14 cellular contexts compared by ENCODE assay signal in the genomic region with DNA sequence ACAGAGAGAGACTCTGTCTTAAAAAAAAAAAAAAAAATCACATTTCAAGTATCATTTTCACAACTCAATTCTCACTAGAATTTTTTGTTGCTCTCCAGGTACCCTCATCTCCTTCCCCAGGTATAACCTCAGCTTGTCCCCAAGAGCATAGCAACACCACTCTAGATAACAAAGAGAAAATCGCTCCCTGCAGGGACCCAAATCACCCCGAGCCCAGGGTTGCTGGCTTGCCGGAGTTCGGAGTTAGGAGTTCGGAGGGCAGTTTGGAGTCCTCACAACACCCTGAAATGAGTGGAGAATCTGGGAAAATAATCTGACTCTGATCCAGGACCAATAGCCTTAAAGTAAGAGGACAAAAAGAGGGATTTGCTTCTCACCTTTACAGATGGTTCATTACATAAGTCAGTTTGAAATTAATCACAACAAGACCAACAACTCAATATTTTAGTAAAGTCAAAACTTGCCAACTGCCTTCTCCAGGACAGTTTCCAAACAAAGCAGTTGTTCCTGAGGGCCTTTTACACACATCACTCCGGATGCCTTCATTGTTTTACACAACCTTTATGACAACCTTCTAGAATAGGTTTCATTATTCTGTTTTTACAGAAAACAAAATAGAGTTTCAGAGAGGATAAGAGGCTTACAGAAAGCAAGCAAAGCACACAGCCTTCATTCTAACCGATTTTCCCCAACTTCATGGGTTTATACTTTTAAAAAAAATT. TPM values are rescaled to one million over a fixed set of nuclear protein-coding genes. Genes with fewer than 3 reads are reported as not detected.
DNase-seq lines count a peak whose midpoint lies in the region; ATAC-seq and TF ChIP-seq lines count a peak whose summit lies in the region.
"Had no signal": no experiment of that assay in that cellular context is flagged by ENCODE, and none has a peak within 500 bp of the region (broad histone marks: within the 10 kb centered on the region; RNA-seq: fewer than 3 reads in every experiment).

No MANE protein-coding gene starts in this region.

- intact Hi-C loops in PC-9 (cut with micrococcal nuclease; ENCODE audit: unreplicated experiment), result loop anchor here (5.0 kb wide), 1 partner anchor 425 kb away; no protein-coding TSS in a partner anchor

- no peaks in the 10 kb centered on the region for H3K36me3 Mint-ChIP-seq in WTC11

- no peaks in the 10 kb centered on the region for H3K79me2 ChIP-seq in PC-9 (ENCODE audit: low read depth)

- no peaks in the 10 kb centered on the region for H3K36me3 ChIP-seq in iPS-20b (ENCODE audit: insufficient read depth, low read depth, low read length)
- H3K36me3 ChIP-seq in subcutaneous abdominal adipose tissue (ENCODE audit: control insufficient read depth in 5 of 5, insufficient read depth in 5 of 5, low read length in 5 of 5), result peaks cover 0 to 14% (median 4%) of the 10 kb centered on the region in 5 donors
- H3K36me3 ChIP-seq in PC-9 (ENCODE audit: low read depth), result no peaks in the 10 kb centered on the region

- DNase-seq in WTC11 (ENCODE audit: low spot score) (no peak), dermis blood vessel endothelial cell (peak; percentile 44), PC-9 (no peak)
- DNase-seq in activated CD8-positive, alpha-beta memory T cell treated with anti-CD3 and anti-CD28 coated beads, Interleukin-2, amount 50 U/mL, for 4 hours, result no peak
- DNase-seq: AML-193; Caco-2; CD4-positive, alpha-beta T cell; HCEC 1CT; IMR-90 had no signal

- H3K27ac Mint-ChIP-seq in WTC11, result no peak overlapping the region
- H3K27ac Mint-ChIP-seq: CD4-positive, alpha-beta T cell had no signal

- CTCF ChIA-PET in WTC11 (lab: Charles Lee) (interaction anchor here (1.5 kb wide), 1 partner anchor 426 kb away, joined by 7 read pairs; no protein-coding TSS in a partner anchor), PC-9 (lab: Charles Lee) (no interaction called here)

- H3K9me2 ChIP-seq in PC-9 (ENCODE audit: insufficient read depth), result no peaks in the 10 kb centered on the region

- H3K4me1 Mint-ChIP-seq in WTC11, result peaks cover 46% of the 10 kb centered on the region

- no peak overlapping the region for H3K4me3 Mint-ChIP-seq in WTC11
- H3K4me3 Mint-ChIP-seq: CD4-positive, alpha-beta T cell had no signal

- H3K9me3 ChIP-seq in iPS-20b (ENCODE audit: insufficient read depth, low read depth, low read length) (no peaks in the 10 kb centered on the region), subcutaneous abdominal adipose tissue (ENCODE audit: control insufficient read depth in 5 of 5, low read length in 5 of 5) (no peaks in the 10 kb centered on the region), PC-9 (ENCODE audit: insufficient read depth, low read depth) (no peaks in the 10 kb centered on the region)
- H3K9me3 ChIP-seq: Caco-2 had no signal

- no peak overlapping the region for H3K4me2 ChIP-seq in PC-9

- TF ChIP-seq CTCF in WTC11 (IDR thresholded peaks at IDR 0.05) (no peak), PC-9 (conservative IDR thresholded peaks at IDR 0.05) (no peak)

- BruUV-seq in PC-9 (replicated peaks; lab: Mats Ljungman, UMichigan), result no TSS peak

- H3K9ac ChIP-seq in iPS-20b (ENCODE audit: low read depth, low read length) (0 out of 2 replicates have a peak overlapping the region, but pooled peaks have one; percentile 5), subcutaneous abdominal adipose tissue (ENCODE audit: low read length in 5 of 5) (peak overlapping the region in 2 of 5 donors; percentile 8 to 31)

- H4K20me1 ChIP-seq in PC-9 (ENCODE audit: insufficient read depth), result no peaks in the 10 kb centered on the region

- POLR2A ChIA-PET in WTC11 (lab: Charles Lee), result no interaction called here
- POLR2A ChIA-PET in PC-9 (lab: Charles Lee; ENCODE audit: unreplicated experiment), result no interaction called here

- ATAC-seq in WTC11 (peak; percentile 68), HG02973 (IDR thresholded peaks at IDR 0.05; ENCODE audit: unreplicated experiment) (no peak)

- H3K4me3 ChIP-seq in iPS-20b (ENCODE audit: low read length) (no peak overlapping the region; the same call in 1 of the 2 replicates), subcutaneous abdominal adipose tissue (ENCODE audit: low read depth in 1 of 5, low read length in 5 of 5) (peak overlapping the region in 1 of 5 donors; percentile 14), PC-9 (no peak overlapping the region)

- H3K4me1 ChIP-seq in iPS-20b (ENCODE audit: insufficient read depth, low read length) (peaks cover 20% of the 10 kb centered on the region), subcutaneous abdominal adipose tissue (ENCODE audit: control insufficient read depth in 5 of 5, insufficient read depth in 5 of 5, low read length in 5 of 5) (peaks cover 0 to 17% (median 2%) of the 10 kb centered on the region in 5 donors), PC-9 (replicated peaks; ENCODE audit: insufficient read depth) (no peaks in the 10 kb centered on the region)
- H3K4me1 ChIP-seq: Caco-2 had no signal

- no peaks in the 10 kb centered on the region for H3F3A ChIP-seq in PC-9 (ENCODE audit: insufficient read depth, low read depth)

- no peaks in the 10 kb centered on the region for H3K9me3 Mint-ChIP-seq in WTC11
- H3K9me3 Mint-ChIP-seq: CD4-positive, alpha-beta T cell had no signal

- H3K27me3 ChIP-seq in iPS-20b (ENCODE audit: insufficient read depth, low read length), result no peaks in the 10 kb centered on the region
- no peaks in the 10 kb centered on the region for H3K27me3 ChIP-seq in subcutaneous abdominal adipose tissue (ENCODE audit: control insufficient read depth in 5 of 5, insufficient read depth in 4 of 5, low read length in 5 of 5)
- no peaks in the 10 kb centered on the region for H3K27me3 ChIP-seq in PC-9 (ENCODE audit: insufficient read depth, low read depth)

- no peaks in the 10 kb centered on the region for H3K27me3 Mint-ChIP-seq in WTC11 (ENCODE audit: low read depth)
- H3K27me3 Mint-ChIP-seq: CD4-positive, alpha-beta T cell had no signal

- H2AFZ ChIP-seq in PC-9, result no peak overlapping the region

- H3K27ac ChIP-seq in iPS-20b (ENCODE audit: low read length), result no peak overlapping the region
- H3K27ac ChIP-seq in subcutaneous abdominal adipose tissue (ENCODE audit: low read depth, low read length), result peak overlapping the region; percentile 73
- no peak overlapping the region for H3K27ac ChIP-seq in PC-9
- H3K27ac ChIP-seq: C4-2B, GM23248 had no signal

TF ChIP-seq in WTC11, 78 proteins besides CTCF, POLR2A, EP300 and RAD21 (continues in another document):
- TF ChIP-seq, protein P1, sequence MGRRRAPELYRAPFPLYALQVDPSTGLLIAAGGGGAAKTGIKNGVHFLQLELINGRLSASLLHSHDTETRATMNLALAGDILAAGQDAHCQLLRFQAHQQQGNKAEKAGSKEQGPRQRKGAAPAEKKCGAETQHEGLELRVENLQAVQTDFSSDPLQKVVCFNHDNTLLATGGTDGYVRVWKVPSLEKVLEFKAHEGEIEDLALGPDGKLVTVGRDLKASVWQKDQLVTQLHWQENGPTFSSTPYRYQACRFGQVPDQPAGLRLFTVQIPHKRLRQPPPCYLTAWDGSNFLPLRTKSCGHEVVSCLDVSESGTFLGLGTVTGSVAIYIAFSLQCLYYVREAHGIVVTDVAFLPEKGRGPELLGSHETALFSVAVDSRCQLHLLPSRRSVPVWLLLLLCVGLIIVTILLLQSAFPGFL (CRISPR knock-in tag; IDR thresholded peaks at IDR 0.05; ENCODE audit: borderline replicate concordance), result no peak
- TF ChIP-seq NFE2L1 (CRISPR knock-in tag; IDR thresholded peaks at IDR 0.05) (no peak), ZNF317 (CRISPR knock-in tag; IDR thresholded peaks at IDR 0.05; ENCODE audit: borderline replicate concordance, low read depth) (no peak), ZNF423 (CRISPR knock-in tag; IDR thresholded peaks at IDR 0.05) (no peak), ZNF121 (CRISPR knock-in tag; IDR thresholded peaks at IDR 0.05) (no peak)
- TF ChIP-seq, protein P2, sequence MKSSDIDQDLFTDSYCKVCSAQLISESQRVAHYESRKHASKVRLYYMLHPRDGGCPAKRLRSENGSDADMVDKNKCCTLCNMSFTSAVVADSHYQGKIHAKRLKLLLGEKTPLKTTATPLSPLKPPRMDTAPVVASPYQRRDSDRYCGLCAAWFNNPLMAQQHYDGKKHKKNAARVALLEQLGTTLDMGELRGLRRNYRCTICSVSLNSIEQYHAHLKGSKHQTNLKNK (CRISPR knock-in tag; IDR thresholded peaks at IDR 0.05), result no peak
- TF ChIP-seq, protein P3, sequence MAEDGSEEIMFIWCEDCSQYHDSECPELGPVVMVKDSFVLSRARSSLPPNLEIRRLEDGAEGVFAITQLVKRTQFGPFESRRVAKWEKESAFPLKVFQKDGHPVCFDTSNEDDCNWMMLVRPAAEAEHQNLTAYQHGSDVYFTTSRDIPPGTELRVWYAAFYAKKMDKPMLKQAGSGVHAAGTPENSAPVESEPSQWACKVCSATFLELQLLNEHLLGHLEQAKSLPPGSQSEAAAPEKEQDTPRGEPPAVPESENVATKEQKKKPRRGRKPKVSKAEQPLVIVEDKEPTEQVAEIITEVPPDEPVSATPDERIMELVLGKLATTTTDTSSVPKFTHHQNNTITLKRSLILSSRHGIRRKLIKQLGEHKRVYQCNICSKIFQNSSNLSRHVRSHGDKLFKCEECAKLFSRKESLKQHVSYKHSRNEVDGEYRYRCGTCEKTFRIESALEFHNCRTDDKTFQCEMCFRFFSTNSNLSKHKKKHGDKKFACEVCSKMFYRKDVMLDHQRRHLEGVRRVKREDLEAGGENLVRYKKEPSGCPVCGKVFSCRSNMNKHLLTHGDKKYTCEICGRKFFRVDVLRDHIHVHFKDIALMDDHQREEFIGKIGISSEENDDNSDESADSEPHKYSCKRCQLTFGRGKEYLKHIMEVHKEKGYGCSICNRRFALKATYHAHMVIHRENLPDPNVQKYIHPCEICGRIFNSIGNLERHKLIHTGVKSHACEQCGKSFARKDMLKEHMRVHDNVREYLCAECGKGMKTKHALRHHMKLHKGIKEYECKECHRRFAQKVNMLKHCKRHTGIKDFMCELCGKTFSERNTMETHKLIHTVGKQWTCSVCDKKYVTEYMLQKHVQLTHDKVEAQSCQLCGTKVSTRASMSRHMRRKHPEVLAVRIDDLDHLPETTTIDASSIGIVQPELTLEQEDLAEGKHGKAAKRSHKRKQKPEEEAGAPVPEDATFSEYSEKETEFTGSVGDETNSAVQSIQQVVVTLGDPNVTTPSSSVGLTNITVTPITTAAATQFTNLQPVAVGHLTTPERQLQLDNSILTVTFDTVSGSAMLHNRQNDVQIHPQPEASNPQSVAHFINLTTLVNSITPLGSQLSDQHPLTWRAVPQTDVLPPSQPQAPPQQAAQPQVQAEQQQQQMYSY (CRISPR knock-in tag; IDR thresholded peaks at IDR 0.05), result no peak
- TF ChIP-seq, protein P4, sequence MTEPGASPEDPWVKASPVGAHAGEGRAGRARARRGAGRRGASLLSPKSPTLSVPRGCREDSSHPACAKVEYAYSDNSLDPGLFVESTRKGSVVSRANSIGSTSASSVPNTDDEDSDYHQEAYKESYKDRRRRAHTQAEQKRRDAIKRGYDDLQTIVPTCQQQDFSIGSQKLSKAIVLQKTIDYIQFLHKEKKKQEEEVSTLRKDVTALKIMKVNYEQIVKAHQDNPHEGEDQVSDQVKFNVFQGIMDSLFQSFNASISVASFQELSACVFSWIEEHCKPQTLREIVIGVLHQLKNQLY (CRISPR knock-in tag; IDR thresholded peaks at IDR 0.05), result no peak

RNA-seq across cellular contexts. Expression of a gene that starts 59.1 kb away (rescaled TPM):
- total RNA-seq in WTC11 (2021) (4.4 to 5.2 TPM (median 4.6 TPM) in 3 replicates), dermis blood vessel endothelial cell (12.6 and 14.6 TPM in 2 replicates), PC-9 (2021) (11.5 and 12.7 TPM in 2 replicates)

RNA-seq across cellular contexts. Expression of a gene that starts 59.2 kb away (rescaled TPM):
- total RNA-seq in WTC11 (2021), result 146 to 158 TPM (median 150 TPM) in 3 replicates
- total RNA-seq in dermis blood vessel endothelial cell, result 82.2 and 121 TPM in 2 replicates
- total RNA-seq in PC-9 (2021), result 128 and 265 TPM in 2 replicates
